8 cellular contexts compared by ENCODE assay signal in the genomic region with DNA sequence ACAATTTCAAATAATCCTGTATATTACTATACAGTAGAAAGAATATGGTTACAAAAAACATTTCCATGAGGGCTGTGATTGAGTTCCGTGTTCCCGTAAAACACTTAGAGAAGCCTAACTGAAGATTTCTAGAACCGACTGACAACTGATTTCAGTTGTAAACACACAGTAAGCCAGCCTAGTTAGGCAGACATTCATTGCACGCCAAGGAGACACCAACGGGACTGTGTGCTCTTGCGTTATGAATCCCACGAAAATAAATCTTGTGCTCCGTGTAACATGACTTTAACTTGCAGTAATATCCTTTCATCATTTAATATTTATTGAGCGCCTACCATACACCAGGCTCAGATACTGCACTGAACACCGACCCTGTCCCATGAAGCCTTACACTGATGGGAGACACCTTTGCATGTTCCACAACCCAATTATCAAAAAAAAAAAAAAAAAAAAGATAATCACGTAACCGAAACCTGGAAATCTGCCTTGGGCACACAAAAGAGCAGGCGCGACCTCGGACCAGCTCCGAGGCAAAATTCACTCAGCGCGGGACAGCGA. TPM values are rescaled to one million over a fixed set of nuclear protein-coding genes. Genes with fewer than 3 reads are reported as not detected.
DNase-seq lines count a peak whose midpoint lies in the region; ATAC-seq and TF ChIP-seq lines count a peak whose summit lies in the region.

No MANE protein-coding gene starts in this region.

- in situ Hi-C loops in Panc1 (cut with HindIII; ENCODE audit: low pct_unique_long_range_greater_than_20kb, low sequenced_read_pairs), result no loop called here

- no peaks in the 10 kb centered on the region for H3K27me3 Mint-ChIP-seq in activated T-cell treated with anti-CD3 and anti-CD28 coated beads, Interleukin-2, amount 50 U/mL, for 72 hours (ENCODE audit: low read depth)
- H3K27me3 Mint-ChIP-seq in endothelial cell (ENCODE audit: unreplicated experiment), result peaks cover 8% of the 10 kb centered on the region

- H3K4me1 ChIP-seq in Panc1 (ENCODE audit: control insufficient read depth, insufficient read depth, low read length) (peaks cover 17% of the 10 kb centered on the region), neutrophil (ENCODE audit: control insufficient read depth in 1 of 2, insufficient read depth in 1 of 2, low read depth in 1 of 2, low read length in 1 of 2) (peaks cover 22 to 24% of the 10 kb centered on the region in 2 experiments)

- peak; percentile 1 to 2 for DNase-seq in activated T-cell treated with anti-CD3 and anti-CD28 coated beads, Interleukin-2, amount 50 U/mL, for 72 hours
- DNase-seq in activated T-cell treated with anti-CD3 and anti-CD28 coated beads, Interleukin-2, amount 50 U/mL, for 1 hour, result no peak
- no peak for DNase-seq in Panc1 (ENCODE audit: low read depth, low spot score)
- no peak for DNase-seq in endothelial cell (ENCODE audit: low spot score)
- no peak for DNase-seq in NCI-H524 treated with DMSO at 0.1 percent for 48 hours (lab: John Stamatoyannopoulos, UW)
- no peak for DNase-seq in activated CD4-positive, alpha-beta T cell treated with anti-CD3 and anti-CD28 coated beads for 1 hour

- peak overlapping the region; percentile 97 to 99 for H3K4me3 Mint-ChIP-seq in activated T-cell treated with anti-CD3 and anti-CD28 coated beads, Interleukin-2, amount 50 U/mL, for 72 hours
- H3K4me3 Mint-ChIP-seq in endothelial cell (ENCODE audit: unreplicated experiment), result peak overlapping the region; percentile 98

- CTCF ChIA-PET in Panc1 (lab: Charles Lee), result interaction anchor here (0.6 to 0.7 kb wide), 2 partner anchors 26 to 125 kb away, joined by 4 to 5 read pairs; no protein-coding TSS in a partner anchor

- peak; percentile 25 to 28 for ATAC-seq in activated T-cell treated with anti-CD3 and anti-CD28 coated beads, Interleukin-2, amount 50 U/mL, for 72 hours (replicated peaks in 1 of 2)
- ATAC-seq in HG02884 (IDR thresholded peaks at IDR 0.05; ENCODE audit: unreplicated experiment) (peak; percentile 16), Panc1 (peak; percentile 57)

- BruUV-seq in Panc1 (replicated peaks; lab: Mats Ljungman, UMichigan), result TSS peak; percentile 93

- H3K36me3 ChIP-seq in Panc1 (ENCODE audit: control insufficient read depth, insufficient read depth, low read length) (no peaks in the 10 kb centered on the region; the same call in 1 of the 2 replicates), neutrophil (no peaks in the 10 kb centered on the region)

- H3K27ac Mint-ChIP-seq in activated T-cell treated with anti-CD3 and anti-CD28 coated beads, Interleukin-2, amount 50 U/mL, for 72 hours, result peak overlapping the region; percentile 94
- peak overlapping the region; percentile 91 for H3K27ac Mint-ChIP-seq in endothelial cell (ENCODE audit: unreplicated experiment)

- POLR2A ChIA-PET in Panc1 (lab: Charles Lee), result no interaction called here

- peaks cover 40% of the 10 kb centered on the region for H3K4me1 Mint-ChIP-seq in activated T-cell treated with anti-CD3 and anti-CD28 coated beads, Interleukin-2, amount 50 U/mL, for 72 hours (ENCODE audit: low read depth)
- H3K4me1 Mint-ChIP-seq in endothelial cell (ENCODE audit: unreplicated experiment), result peaks cover 31% of the 10 kb centered on the region

- intact Hi-C loops in Panc1 (cut with micrococcal nuclease; ENCODE audit: unreplicated experiment), result loop anchor here (5.0 kb wide), 1 partner anchor 77 kb away; the partner anchor contains the start of gene NUP42

- H3K9me3 ChIP-seq in Panc1 (ENCODE audit: control insufficient read depth, insufficient read depth, low read depth, low read length) (no peaks in the 10 kb centered on the region), neutrophil (no peaks in the 10 kb centered on the region)

- H3K4me3 ChIP-seq in Panc1 (ENCODE audit: low read depth in 2 of 2, low read length in 2 of 2) (peak overlapping the region; percentile 96 to 98), neutrophil (ENCODE audit: low read depth in 1 of 2, low read length in 1 of 2) (peak overlapping the region; percentile 96 to 97)

- TF ChIP-seq CTCF in Panc1 (IDR thresholded peaks at IDR 0.05) (no peak), endothelial cell (IDR thresholded peaks at IDR 0.05; ENCODE audit: unreplicated experiment) (no peak), neutrophil (IDR thresholded peaks at IDR 0.05) (no peak)

- peak overlapping the region; percentile 93 for H3K27ac ChIP-seq in Panc1 (ENCODE audit: low read length)
- H3K27ac ChIP-seq in neutrophil, result peak overlapping the region; percentile 83

- peaks cover 0 to 2% of the 10 kb centered on the region in 2 donors for H3K36me3 Mint-ChIP-seq in activated T-cell treated with anti-CD3 and anti-CD28 coated beads, Interleukin-2, amount 50 U/mL, for 72 hours (ENCODE audit: insufficient read depth in 2 of 2)
- peaks cover 7% of the 10 kb centered on the region for H3K36me3 Mint-ChIP-seq in endothelial cell (ENCODE audit: low read depth, unreplicated experiment)

- H3K27me3 ChIP-seq in Panc1 (ENCODE audit: control insufficient read depth, insufficient read depth, low read length) (no peaks in the 10 kb centered on the region), neutrophil (no peaks in the 10 kb centered on the region)

- no peaks in the 10 kb centered on the region for H3K9me3 Mint-ChIP-seq in activated T-cell treated with anti-CD3 and anti-CD28 coated beads, Interleukin-2, amount 50 U/mL, for 72 hours
- H3K9me3 Mint-ChIP-seq in endothelial cell (ENCODE audit: unreplicated experiment), result no peaks in the 10 kb centered on the region

RNA-seq across cellular contexts. Expression of gene KLHL7, which starts 0.4 kb away (rescaled TPM):
- 10 to 100 TPM; 20.4 to 25.4 TPM for total RNA-seq in activated T-cell treated with anti-CD3 and anti-CD28 coated beads, Interleukin-2, amount 50 U/mL, for 72 hours
- 33.8 TPM for total RNA-seq in Panc1 (2021; ENCODE audit: unreplicated experiment)
- polyA plus RNA-seq in Panc1 (2012; ENCODE audit: insufficient read length), result 19.3 TPM
- total RNA-seq in endothelial cell (ENCODE audit: unreplicated experiment), result 44.8 TPM

Comparison
In these comparisons a context has a peak if more than half of its experiments do, and no peak if none do; other contexts are left out.
1. DNase-seq: peak in activated T-cell treated with anti-CD3 and anti-CD28 coated beads, Interleukin-2, amount 50 U/mL, for 72 hours (2 of 2); none in activated T-cell treated with anti-CD3 and anti-CD28 coated beads, Interleukin-2, amount 50 U/mL, for 1 hour (single experiment), Panc1 (single experiment), endothelial cell (single experiment), NCI-H524 treated with DMSO at 0.1 percent for 48 hours (single experiment) and activated CD4-positive, alpha-beta T cell treated with anti-CD3 and anti-CD28 coated beads for 1 hour (single experiment).
2. Peak in every context shown above with its lines, with median percentiles within 50 percentile points of each other: ATAC-seq.